20 cellular contexts compared by ENCODE assay signal in the genomic region with DNA sequence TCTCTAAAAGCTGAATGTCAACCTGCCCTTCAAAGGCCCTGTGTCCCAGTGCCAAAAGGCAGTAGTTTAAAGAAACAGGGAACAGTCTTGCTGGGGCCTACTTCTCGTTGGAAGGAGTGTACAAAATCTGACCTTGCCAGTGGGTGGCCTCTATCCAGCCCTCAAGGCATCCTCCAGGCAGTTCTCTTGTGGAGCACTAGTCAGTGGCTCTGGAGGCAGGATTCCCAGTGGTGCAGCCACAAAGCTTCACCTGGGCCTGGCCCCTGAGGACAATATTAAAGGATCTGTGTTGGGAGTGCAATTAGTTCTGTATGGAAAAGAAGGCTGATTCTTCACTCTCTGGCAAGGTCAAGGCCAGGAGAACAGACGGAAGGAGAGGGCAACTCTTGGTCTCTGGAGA.
"Had no signal": no experiment of that assay in that cellular context is flagged by ENCODE, and none has a peak within 500 bp of the region (broad histone marks: within the 10 kb centered on the region; RNA-seq: fewer than 3 reads in every experiment).

No MANE protein-coding gene starts in this region.

- H3K36me3 ChIP-seq: colonic mucosa, esophagus muscularis mucosa, esophagus squamous epithelium, gastrocnemius medialis, heart left ventricle, heart right ventricle had no signal

- H3K4me1 ChIP-seq: colonic mucosa, gastroesophageal sphincter had no signal

- H3K27ac ChIP-seq: colonic mucosa, coronary artery, dorsolateral prefrontal cortex, esophagus muscularis mucosa, esophagus squamous epithelium, foreskin keratinocyte, gastrocnemius medialis, gastroesophageal sphincter had no signal

- DNase-seq: colonic mucosa; cortex of kidney; dermis blood vessel endothelial cell; dorsolateral prefrontal cortex; effector CD4-positive, alpha-beta T cell; effector CD8-positive, alpha-beta T cell; effector memory CD4-positive, alpha-beta T cell; effector memory CD8-positive, alpha-beta T cell; endodermal cell; erythroblast; esophagus squamous epithelium; foreskin keratinocyte; gastrocnemius medialis; glutamatergic neuron; head of caudate nucleus; heart left ventricle; heart right ventricle had no signal

- H3K9me3 ChIP-seq: colonic mucosa, esophagus muscularis mucosa, esophagus squamous epithelium, gastrocnemius medialis, gastroesophageal sphincter, heart left ventricle, heart right ventricle had no signal

- H3K4me3 ChIP-seq: colonic mucosa, coronary artery, dorsolateral prefrontal cortex, esophagus muscularis mucosa, esophagus squamous epithelium, gastrocnemius medialis, gastroesophageal sphincter, heart left ventricle, heart right ventricle had no signal

- H3K27me3 ChIP-seq: colonic mucosa, dorsolateral prefrontal cortex, esophagus muscularis mucosa, esophagus squamous epithelium, foreskin keratinocyte, gastrocnemius medialis, gastroesophageal sphincter, heart left ventricle, heart right ventricle had no signal
